Comparison of ENCODE assay signal across 10 cellular contexts in genomic region chr9:6944093-6944551, GRCh38.
DNase-seq lines count a peak whose midpoint lies in the region; ATAC-seq and TF ChIP-seq lines count a peak whose summit lies in the region.
"Had no signal": no experiment of that assay in that cellular context is flagged by ENCODE, and none has a peak within 500 bp of the region (broad histone marks: within the 10 kb centered on the region; RNA-seq: fewer than 3 reads in every experiment).

No MANE protein-coding gene starts in this region.

- no peaks in the 10 kb centered on the region for H3K9me2 ChIP-seq in SK-N-SH

- H2AFZ ChIP-seq in SK-N-SH (ENCODE audit: low read depth), result no peak overlapping the region

- no peak overlapping the region for H3K4me3 ChIP-seq in SK-N-SH (ENCODE audit: low read depth in 2 of 2, low read length in 1 of 2)
- H3K4me3 ChIP-seq: spleen had no signal

- TF ChIP-seq EP300 in SK-N-SH (IDR thresholded peaks at IDR 0.05; ENCODE audit: borderline replicate concordance in 1 of 2, low read depth in 1 of 2, low read length in 1 of 2), result peak in 1 of 2 experiments; percentile 61; a peak in 1 of 4 replicates

- 7% methylated on average over 1 of the region's 1 CpG for WGBS in SK-N-SH (ENCODE audit: low lambda C conversion rate)

- H3K4me2 ChIP-seq in SK-N-SH, result peak overlapping the region; percentile 34; the same call in 1 of the 2 replicates

- H3K79me2 ChIP-seq in SK-N-SH (ENCODE audit: insufficient read depth), result no peaks in the 10 kb centered on the region

- peaks cover 13 to 17% of the 10 kb centered on the region in 2 experiments; a peak in 3 of 4 replicates for H3K4me1 ChIP-seq in SK-N-SH (ENCODE audit: control insufficient read depth in 1 of 2, insufficient read depth in 2 of 2, low read depth in 1 of 2, low read length in 1 of 2)

- H3K9ac ChIP-seq in SK-N-SH, result no peak overlapping the region

- no peak overlapping the region; a peak in 1 of 4 replicates for H3K27ac ChIP-seq in SK-N-SH (ENCODE audit: low read depth in 2 of 2, low read length in 1 of 2)
- H3K27ac ChIP-seq: spleen had no signal

- no peaks in the 10 kb centered on the region for H4K20me1 ChIP-seq in SK-N-SH (ENCODE audit: insufficient read depth)

- CTCF ChIA-PET in SK-N-SH (lab: Yijun Ruan, JAX), result interaction anchor here (0.9 to 2.1 kb wide), 6 partner anchors 11 to 244 kb away, joined by 3 to 7 read pairs (median 4); no protein-coding TSS in a partner anchor

- ATAC-seq in GM19452 (IDR thresholded peaks at IDR 0.05; ENCODE audit: unreplicated experiment) (no peak), GM21360 (IDR thresholded peaks at IDR 0.05; ENCODE audit: unreplicated experiment) (no peak)

- peak; percentile 45 for TF ChIP-seq RAD21 in SK-N-SH (IDR thresholded peaks at IDR 0.05; ENCODE audit: low read length)

- H3K9me3 ChIP-seq in SK-N-SH, result no peaks in the 10 kb centered on the region

- peaks cover 4% of the 10 kb centered on the region for H3F3A ChIP-seq in SK-N-SH (replicated peaks; ENCODE audit: insufficient read depth)

- POLR2A ChIA-PET in SK-N-SH (lab: Yijun Ruan, JAX), result no interaction called here

- DNase-seq in COR-L47 (lab: John Stamatoyannopoulos, UW), result peak; percentile 55
- peak; percentile 46 for DNase-seq in SK-N-SH
- DNase-seq in hepatic stellate cell (ENCODE audit: low spot score), result peak; percentile 14
- DNase-seq in stimulated activated CD4-positive, alpha-beta T cell treated with anti-CD3 and anti-CD28 coated beads, Interleukin-2, amount 100 ng/mL, for 48 hours, result no peak
- DNase-seq in OCI-M2 (lab: John Stamatoyannopoulos, UW; ENCODE audit: unreplicated experiment), result no peak
- DNase-seq: activated naive CD8-positive, alpha-beta T cell treated with anti-CD3 and anti-CD28 coated beads, Interleukin-2, amount 10 ng/mL, durations not matched to agents 7 days and 5 days; spleen had no signal

- TF ChIP-seq CTCF in LNCAP (IDR thresholded peaks at IDR 0.05) (peak; percentile 60), SK-N-SH (IDR thresholded peaks at IDR 0.05) (peak; percentile 37)

- no peaks in the 10 kb centered on the region for H3K36me3 ChIP-seq in SK-N-SH (replicated peaks in 1 of 2; ENCODE audit: control insufficient read depth in 1 of 2, insufficient read depth in 2 of 2, low read length in 1 of 2)

- H3K27me3 ChIP-seq in SK-N-SH (ENCODE audit: insufficient read depth), result no peaks in the 10 kb centered on the region
- H3K27me3 ChIP-seq: spleen had no signal

TF ChIP-seq in SK-N-SH, 30 proteins besides CTCF, POLR2A, EP300 and RAD21 (continues in another document):
- TF ChIP-seq USF1 (IDR thresholded peaks at IDR 0.05; ENCODE audit: borderline replicate concordance, low read depth) (no peak), NFIC (IDR thresholded peaks at IDR 0.05; ENCODE audit: borderline replicate concordance) (peak; percentile 79), RFX5 (IDR thresholded peaks at IDR 0.05; ENCODE audit: low read length) (no peak), FOSL2 (IDR thresholded peaks at IDR 0.05; ENCODE audit: borderline replicate concordance, low read depth) (peak; percentile 63; the same call in 1 of the 2 replicates), CHD2 (IDR thresholded peaks at IDR 0.05; ENCODE audit: low read length, partially characterized antibody) (peak; percentile 26), GATA2 (CRISPR knock-in tag; IDR thresholded peaks at IDR 0.05) (0 out of 2 replicates have a peak, but pooled peaks have one; percentile 18), ELF1 (IDR thresholded peaks at IDR 0.05) (no peak), TCF12 (IDR thresholded peaks at IDR 0.05) (peak; percentile 63; the same call in 1 of the 2 replicates), TEAD4 (IDR thresholded peaks at IDR 0.05; ENCODE audit: borderline replicate concordance, insufficient read depth) (no peak), POLR2AphosphoS5 (IDR thresholded peaks at IDR 0.05; ENCODE audit: low read depth, low read length) (no peak), MEF2A (IDR thresholded peaks at IDR 0.05; ENCODE audit: borderline replicate concordance, low read depth) (peak; percentile 69; the same call in 1 of the 2 replicates), SIN3A (IDR thresholded peaks at IDR 0.05; ENCODE audit: borderline replicate concordance, low read depth, low read length) (no peak), FOXJ3 (CRISPR knock-in tag; IDR thresholded peaks at IDR 0.05) (no peak), YY1 (IDR thresholded peaks at IDR 0.05; ENCODE audit: low read depth) (no peak), SMC3 (IDR thresholded peaks at IDR 0.05; ENCODE audit: low read depth, low read length) (no peak), PBX3 (IDR thresholded peaks at IDR 0.05) (0 out of 2 replicates have a peak, but pooled peaks have one; percentile 36), IRF3 (IDR thresholded peaks at IDR 0.05; ENCODE audit: low read depth, low read length) (no peak), JUND (IDR thresholded peaks at IDR 0.05) (peak; percentile 51), RXRA (IDR thresholded peaks at IDR 0.05; ENCODE audit: borderline replicate concordance, low read depth) (no peak), MAX (IDR thresholded peaks at IDR 0.05; ENCODE audit: low read depth) (no peak), FOXM1 (IDR thresholded peaks at IDR 0.05; ENCODE audit: low read depth) (no peak), RCOR1 (IDR thresholded peaks at IDR 0.05; ENCODE audit: low read length) (no peak), ZBTB33 (IDR thresholded peaks at IDR 0.05; ENCODE audit: borderline replicate concordance, low read depth) (no peak), NRF1 (IDR thresholded peaks at IDR 0.05; ENCODE audit: low read depth, low read length) (no peak), EZH2phosphoT487 (IDR thresholded peaks at IDR 0.05; ENCODE audit: borderline replicate concordance, low read depth) (no peak), USF2 (IDR thresholded peaks at IDR 0.05; ENCODE audit: borderline replicate concordance, low read depth, low read length) (no peak), TAF1 (IDR thresholded peaks at IDR 0.05; ENCODE audit: borderline replicate concordance, low read depth, low read length) (no peak), MXI1 (IDR thresholded peaks at IDR 0.05; ENCODE audit: low read depth, low read length) (no peak)

Comparison
In these comparisons a context has a peak if more than half of its experiments do, and no peak if none do; other contexts are left out.
1. DNase-seq: peak in COR-L47 (single experiment), SK-N-SH (single experiment) and hepatic stellate cell (single experiment); none in stimulated activated CD4-positive, alpha-beta T cell treated with anti-CD3 and anti-CD28 coated beads, Interleukin-2, amount 100 ng/mL, for 48 hours (0 of 2) and OCI-M2 (single experiment).